Comparison of ENCODE assay signal across 8 cellular contexts in the genomic region with DNA sequence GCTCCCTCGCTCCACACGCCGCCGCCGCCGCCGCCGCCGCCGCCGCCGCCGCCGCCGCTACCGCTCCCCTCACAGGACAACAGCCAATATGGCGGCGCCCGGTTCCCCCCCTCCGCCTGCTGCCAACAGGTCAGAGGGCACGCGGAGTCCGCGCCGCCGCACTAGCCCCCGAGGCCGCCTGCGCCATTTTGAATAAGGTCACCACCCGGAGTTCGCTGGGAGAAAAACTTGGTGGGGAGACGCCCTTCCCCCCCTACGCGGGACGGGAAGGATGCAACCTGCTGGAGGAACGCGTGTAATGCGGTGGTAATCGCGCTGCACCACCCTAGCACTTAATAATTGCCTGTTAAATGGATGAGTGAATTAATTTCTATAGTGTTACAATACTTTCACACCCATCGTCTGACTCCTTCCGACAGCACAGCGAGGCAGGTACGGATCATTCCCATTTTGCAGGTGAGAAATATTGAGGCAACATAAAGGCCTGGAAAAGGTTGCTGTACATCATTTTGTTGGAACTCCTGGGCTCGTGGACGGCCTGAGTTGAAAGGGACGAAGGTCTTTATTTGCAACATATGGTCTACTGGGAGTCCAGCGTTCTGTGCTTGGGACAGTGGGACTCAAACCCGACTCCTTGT. TPM values are rescaled to one million over a fixed set of nuclear protein-coding genes. Genes with fewer than 3 reads are reported as not detected.
DNase-seq lines count a peak whose midpoint lies in the region; ATAC-seq and TF ChIP-seq lines count a peak whose summit lies in the region.

A gene (minus strand): TSS at position 90 of the 638 bp plus-strand sequence. CDS start 105 bp downstream, outside the sequence.

- DNase-seq in HFF-Myc (ENCODE audit: extremely low read depth, low read depth) (peak; percentile 70), NB4 (ENCODE audit: low read depth) (peak; percentile 94), SKM-1 (lab: John Stamatoyannopoulos, UW; ENCODE audit: unreplicated experiment) (peak; percentile 91), glomerular visceral epithelial cell (ENCODE audit: extremely low spot score) (peak; percentile 94), osteoblast (ENCODE audit: insufficient read length, low spot score, missing footprints) (peak; percentile 100), testis (peak; percentile 95)
- DNase-seq in activated naive CD4-positive, alpha-beta T cell treated with anti-CD3 and anti-CD28 coated beads, Interleukin-2, amount 50 U/mL, for 72 hours (ENCODE audit: low spot score in 2 of 2) = peak; percentile 94 to 99

- intact Hi-C loops in testis (cut with DNase I; ENCODE audit: low total_unique reads) = no loop called here

- H3K79me2 ChIP-seq in osteoblast (ENCODE audit: insufficient read depth, low read length) = peaks cover 50% of the 10 kb centered on the region

- H3K4me2 ChIP-seq in osteoblast (ENCODE audit: insufficient read depth, low read length) = peak within 1 kb of the TSS; percentile 87

- H3K4me3 ChIP-seq in GM08714 (ENCODE audit: low read length) (peak within 1 kb of the TSS; percentile 78), HFF-Myc (replicated peaks; ENCODE audit: low read depth, low read length) (peak within 1 kb of the TSS; percentile 82), NB4 (ENCODE audit: low read depth, low read length) (peak within 1 kb of the TSS; percentile 71), osteoblast (ENCODE audit: insufficient read depth, low read length) (peak within 1 kb of the TSS; percentile 84), testis (peak within 1 kb of the TSS; percentile 82 to 92)

- no peaks in the 10 kb centered on the region for H3K9me3 ChIP-seq in osteoblast (ENCODE audit: low read depth, low read length)
- no peaks in the 10 kb centered on the region for H3K9me3 ChIP-seq in testis

- ATAC-seq in activated naive CD4-positive, alpha-beta T cell treated with anti-CD3 and anti-CD28 coated beads, Interleukin-2, amount 50 U/mL, for 72 hours = peak; percentile 98 to 99

- H3K9me3 Mint-ChIP-seq in activated naive CD4-positive, alpha-beta T cell treated with anti-CD3 and anti-CD28 coated beads, Interleukin-2, amount 50 U/mL, for 72 hours = no peaks in the 10 kb centered on the region

- TF ChIP-seq POLR2A in NB4 (IDR thresholded peaks at IDR 0.05; ENCODE audit: extremely low read depth, insufficient read length) (no peak), testis (IDR thresholded peaks at IDR 0.05) (no peak)

- TF ChIP-seq CTCF in HFF-Myc (IDR thresholded peaks at IDR 0.05; ENCODE audit: low read depth, low read length, missing control alignments) (no peak), NB4 (IDR thresholded peaks at IDR 0.05; ENCODE audit: low read depth, low read length) (peak; percentile 19), osteoblast (IDR thresholded peaks at IDR 0.05; ENCODE audit: extremely low read depth, low read depth, low read length) (peak; percentile 24), testis (IDR thresholded peaks at IDR 0.05) (no peak)

- H3K27me3 ChIP-seq in osteoblast (ENCODE audit: insufficient read depth, low read length) (peaks cover 7% of the 10 kb centered on the region), testis (no peaks in the 10 kb centered on the region)

- 6 to 22% methylated on average over 18 to 49 of the region's 49 CpGs for WGBS in testis, 2 donors

- peak within 1 kb of the TSS; percentile 85 to 88 for H3K27ac Mint-ChIP-seq in activated naive CD4-positive, alpha-beta T cell treated with anti-CD3 and anti-CD28 coated beads, Interleukin-2, amount 50 U/mL, for 72 hours

- H2AFZ ChIP-seq in osteoblast (ENCODE audit: low read length) = peak within 1 kb of the TSS; percentile 89

- H3K27ac ChIP-seq in osteoblast (ENCODE audit: low read depth, low read length) (peak within 1 kb of the TSS; percentile 53), testis (peak within 1 kb of the TSS; percentile 71 to 89)

- peaks cover 34% of the 10 kb centered on the region for H4K20me1 ChIP-seq in osteoblast (ENCODE audit: insufficient read depth, low read length)

- H3K4me1 ChIP-seq in osteoblast (ENCODE audit: insufficient read depth, low read length) (peaks cover 20% of the 10 kb centered on the region), testis (peaks cover 16% of the 10 kb centered on the region)

- peaks cover 12 to 18% of the 10 kb centered on the region in 2 donors for H3K36me3 Mint-ChIP-seq in activated naive CD4-positive, alpha-beta T cell treated with anti-CD3 and anti-CD28 coated beads, Interleukin-2, amount 50 U/mL, for 72 hours

- H3K36me3 ChIP-seq in osteoblast (ENCODE audit: insufficient read depth, low read length) = peaks cover 6% of the 10 kb centered on the region
- H3K36me3 ChIP-seq in testis (ENCODE audit: low read depth, missing control alignments) = no peaks in the 10 kb centered on the region

RNA-seq across cellular contexts. Expression of the gene that starts here (rescaled TPM):
- 100 to 1,000 TPM in 1 of 2 donors, 10 to 100 TPM in 1; 73.1 to 108 TPM for total RNA-seq in activated naive CD4-positive, alpha-beta T cell treated with anti-CD3 and anti-CD28 coated beads, Interleukin-2, amount 50 U/mL, for 72 hours
- 29.2 and 32.6 TPM in 2 replicates for total RNA-seq in osteoblast
- 100 to 1,000 TPM; 111 to 157 TPM for total RNA-seq in testis
- polyA plus RNA-seq in testis (ENCODE audit: insufficient read depth, low read depth, low replicate concordance) = 81.3 TPM

Comparison
In these comparisons a context has a peak if more than half of its experiments do, and no peak if none do; other contexts are left out.
1. Peak in every context shown above with its lines: DNase-seq, ATAC-seq, H3K4me3 ChIP-seq and H3K27ac ChIP-seq.
2. CTCF ChIP-seq: peak in NB4 (single experiment) and osteoblast (single experiment); none in HFF-Myc (single experiment) and testis (0 of 3).